In genomic region chr1:224266105-224266935, GRCh38 we compare ENCODE assay signal across 13 cellular contexts.
DNase-seq lines count a peak whose midpoint lies in the region; ATAC-seq and TF ChIP-seq lines count a peak whose summit lies in the region.
"Had no signal": no experiment of that assay in that cellular context is flagged by ENCODE, and none has a peak within 500 bp of the region (broad histone marks: within the 10 kb centered on the region; RNA-seq: fewer than 3 reads in every experiment).

No MANE protein-coding gene starts in this region.

- no peaks in the 10 kb centered on the region for H3K4me1 ChIP-seq in testis
- H3K4me1 ChIP-seq: upper lobe of right lung had no signal

- H3K4me3 ChIP-seq in GM06990 (replicated peaks; ENCODE audit: low read depth, low read length) = no peak overlapping the region
- H3K4me3 ChIP-seq in testis = no peak overlapping the region
- H3K4me3 ChIP-seq: upper lobe of right lung had no signal

- ATAC-seq in GM19438 (IDR thresholded peaks at IDR 0.05; ENCODE audit: low read depth, unreplicated experiment) (peak; percentile 61), HG03159 (IDR thresholded peaks at IDR 0.05; ENCODE audit: unreplicated experiment) (peak; percentile 58), HG03520 (IDR thresholded peaks at IDR 0.05; ENCODE audit: unreplicated experiment) (no peak), HG03175 (IDR thresholded peaks at IDR 0.05; ENCODE audit: unreplicated experiment) (no peak)
- ATAC-seq: upper lobe of right lung had no signal

- peak; percentile 42 for DNase-seq in GM06990 (ENCODE audit: extremely low read depth, insufficient read length)
- DNase-seq in dermis microvascular lymphatic vessel endothelial cell (ENCODE audit: low read depth in 2 of 2) = peak; percentile 18 to 35
- no peak for DNase-seq in testis
- no peak for DNase-seq in ecto neural progenitor cell (ENCODE audit: low spot score)
- DNase-seq: activated naive CD4-positive, alpha-beta T cell; DMS 273 treated with DMSO at 0.1 percent for 48 hours; effector CD8-positive, alpha-beta T cell; stimulated activated CD4-positive, alpha-beta T cell treated with anti-CD3 and anti-CD28 coated beads, Interleukin-4, amount 100 ng/mL, for 24 hours; upper lobe of right lung had no signal

- TF ChIP-seq CTCF in GM06990 (IDR thresholded peaks at IDR 0.05; ENCODE audit: insufficient read depth, low read length, poor library complexity, severe bottlenecking) (no peak), testis (IDR thresholded peaks at IDR 0.05) (no peak)

- no peaks in the 10 kb centered on the region for H3K27me3 ChIP-seq in GM06990 (replicated peaks; ENCODE audit: control insufficient read depth, insufficient read depth, low read length)
- H3K27me3 ChIP-seq in testis = no peaks in the 10 kb centered on the region
- H3K27me3 ChIP-seq: upper lobe of right lung had no signal

- intact Hi-C loops in testis (cut with DNase I; ENCODE audit: low total_unique reads) = no loop called here

- H3K36me3 ChIP-seq in GM06990 (ENCODE audit: control insufficient read depth, insufficient read depth, low read length) (no peaks in the 10 kb centered on the region), testis (ENCODE audit: low read depth, missing control alignments) (no peaks in the 10 kb centered on the region)

- no peaks in the 10 kb centered on the region for H3K9me3 ChIP-seq in testis
- H3K9me3 ChIP-seq: upper lobe of right lung had no signal

- H3K27ac ChIP-seq in testis = no peak overlapping the region
- H3K27ac ChIP-seq: upper lobe of right lung had no signal

- TF ChIP-seq POLR2A in testis (IDR thresholded peaks at IDR 0.05) = no peak

- 79 to 80% methylated on average over 3 of the region's 3 CpGs for WGBS in testis, 2 donors

Comparison
In these comparisons a context has a peak if more than half of its experiments do, and no peak if none do; other contexts are left out.
1. DNase-seq: peak in GM06990 (single experiment) and dermis microvascular lymphatic vessel endothelial cell (2 of 2); none in testis (single experiment) and ecto neural progenitor cell (single experiment).
2. ATAC-seq: peak in GM19438 (single experiment) and HG03159 (single experiment); none in HG03520 (single experiment) and HG03175 (single experiment).